2 cellular contexts compared by ENCODE assay signal in genomic region chr16:20674684-20675487, GRCh38.
TF ChIP-seq lines count a peak whose summit lies in the region.

No MANE protein-coding gene starts in this region.

TF ChIP-seq in K562, 482 proteins besides CTCF, POLR2A, EP300 and RAD21 (continued from another document and continues in another):
- TF ChIP-seq, protein P1, sequence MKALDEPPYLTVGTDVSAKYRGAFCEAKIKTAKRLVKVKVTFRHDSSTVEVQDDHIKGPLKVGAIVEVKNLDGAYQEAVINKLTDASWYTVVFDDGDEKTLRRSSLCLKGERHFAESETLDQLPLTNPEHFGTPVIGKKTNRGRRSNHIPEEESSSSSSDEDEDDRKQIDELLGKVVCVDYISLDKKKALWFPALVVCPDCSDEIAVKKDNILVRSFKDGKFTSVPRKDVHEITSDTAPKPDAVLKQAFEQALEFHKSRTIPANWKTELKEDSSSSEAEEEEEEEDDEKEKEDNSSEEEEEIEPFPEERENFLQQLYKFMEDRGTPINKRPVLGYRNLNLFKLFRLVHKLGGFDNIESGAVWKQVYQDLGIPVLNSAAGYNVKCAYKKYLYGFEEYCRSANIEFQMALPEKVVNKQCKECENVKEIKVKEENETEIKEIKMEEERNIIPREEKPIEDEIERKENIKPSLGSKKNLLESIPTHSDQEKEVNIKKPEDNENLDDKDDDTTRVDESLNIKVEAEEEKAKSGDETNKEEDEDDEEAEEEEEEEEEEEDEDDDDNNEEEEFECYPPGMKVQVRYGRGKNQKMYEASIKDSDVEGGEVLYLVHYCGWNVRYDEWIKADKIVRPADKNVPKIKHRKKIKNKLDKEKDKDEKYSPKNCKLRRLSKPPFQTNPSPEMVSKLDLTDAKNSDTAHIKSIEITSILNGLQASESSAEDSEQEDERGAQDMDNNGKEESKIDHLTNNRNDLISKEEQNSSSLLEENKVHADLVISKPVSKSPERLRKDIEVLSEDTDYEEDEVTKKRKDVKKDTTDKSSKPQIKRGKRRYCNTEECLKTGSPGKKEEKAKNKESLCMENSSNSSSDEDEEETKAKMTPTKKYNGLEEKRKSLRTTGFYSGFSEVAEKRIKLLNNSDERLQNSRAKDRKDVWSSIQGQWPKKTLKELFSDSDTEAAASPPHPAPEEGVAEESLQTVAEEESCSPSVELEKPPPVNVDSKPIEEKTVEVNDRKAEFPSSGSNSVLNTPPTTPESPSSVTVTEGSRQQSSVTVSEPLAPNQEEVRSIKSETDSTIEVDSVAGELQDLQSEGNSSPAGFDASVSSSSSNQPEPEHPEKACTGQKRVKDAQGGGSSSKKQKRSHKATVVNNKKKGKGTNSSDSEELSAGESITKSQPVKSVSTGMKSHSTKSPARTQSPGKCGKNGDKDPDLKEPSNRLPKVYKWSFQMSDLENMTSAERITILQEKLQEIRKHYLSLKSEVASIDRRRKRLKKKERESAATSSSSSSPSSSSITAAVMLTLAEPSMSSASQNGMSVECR (CRISPR knock-in tag; IDR thresholded peaks at IDR 0.05), result no peak; the same call in 1 of the 2 replicates
- TF ChIP-seq PHF21A (IDR thresholded peaks at IDR 0.05; ENCODE audit: borderline replicate concordance, low read depth) (no peak), SLC30A9 (CRISPR knock-in tag; IDR thresholded peaks at IDR 0.05) (no peak), FOXA3 (CRISPR knock-in tag; conservative IDR thresholded peaks at IDR 0.05 in 1 of 2, IDR thresholded peaks at IDR 0.05 in 1 of 2) (no peak), TBL1XR1 (IDR thresholded peaks at IDR 0.05; ENCODE audit: low read length in 2 of 2) (0 out of 4 replicates have a peak, but pooled peaks of 1 of the 2 experiments have one; percentile 45), ZBTB9 (CRISPR knock-in tag; IDR thresholded peaks at IDR 0.05) (no peak; the same call in 1 of the 2 replicates), HLTF (IDR thresholded peaks at IDR 0.05) (no peak), BDP1 (IDR thresholded peaks at IDR 0.05; ENCODE audit: insufficient read depth, insufficient read length) (no peak), ZNF121 (CRISPR knock-in tag; conservative IDR thresholded peaks at IDR 0.05) (no peak), KLF13 (tag; IDR thresholded peaks at IDR 0.05; ENCODE audit: borderline replicate concordance, low read depth) (no peak), SMAD4 (CRISPR knock-in tag; conservative IDR thresholded peaks at IDR 0.05) (no peak), EWSR1 (IDR thresholded peaks at IDR 0.05; ENCODE audit: borderline replicate concordance, low read depth, partially characterized antibody) (no peak), NR3C1 (CRISPR knock-in tag; IDR thresholded peaks at IDR 0.05) (no peak), NR0B1 (IDR thresholded peaks at IDR 0.05; ENCODE audit: partially characterized antibody) (no peak), ZNF212 (CRISPR knock-in tag; IDR thresholded peaks at IDR 0.05) (no peak), ILK (tag; IDR thresholded peaks at IDR 0.05; ENCODE audit: borderline replicate concordance, low read depth) (no peak), BRD9 (IDR thresholded peaks at IDR 0.05; ENCODE audit: low read depth, partially characterized antibody) (peak; percentile 37), TEAD1 (CRISPR knock-in tag; IDR thresholded peaks at IDR 0.05) (0 out of 4 replicates have a peak, but pooled peaks of 1 of the 2 experiments have one; percentile 10), ZBTB7A (IDR thresholded peaks at IDR 0.05; ENCODE audit: borderline replicate concordance, control insufficient read depth, low read depth, low read length) (no peak), PHTF2 (CRISPR knock-in tag; IDR thresholded peaks at IDR 0.05) (no peak), SUPT5H (IDR thresholded peaks at IDR 0.05) (no peak), ARID3B (CRISPR knock-in tag; IDR thresholded peaks at IDR 0.05; ENCODE audit: borderline replicate concordance) (no peak), NR4A1 (CRISPR knock-in tag; IDR thresholded peaks at IDR 0.05) (no peak), NR4A1 (tag; IDR thresholded peaks at IDR 0.05) (no peak), ZNF79 (CRISPR knock-in tag; IDR thresholded peaks at IDR 0.05; ENCODE audit: low read depth) (no peak), HOXB6 (CRISPR knock-in tag; IDR thresholded peaks at IDR 0.05; ENCODE audit: borderline replicate concordance) (no peak), HCFC1 (IDR thresholded peaks at IDR 0.05; ENCODE audit: low read depth, low read length) (no peak)

TF ChIP-seq in HepG2, 621 proteins besides CTCF, POLR2A, EP300 and RAD21 (continued from another document and continues in another):
- TF ChIP-seq, protein P2, sequence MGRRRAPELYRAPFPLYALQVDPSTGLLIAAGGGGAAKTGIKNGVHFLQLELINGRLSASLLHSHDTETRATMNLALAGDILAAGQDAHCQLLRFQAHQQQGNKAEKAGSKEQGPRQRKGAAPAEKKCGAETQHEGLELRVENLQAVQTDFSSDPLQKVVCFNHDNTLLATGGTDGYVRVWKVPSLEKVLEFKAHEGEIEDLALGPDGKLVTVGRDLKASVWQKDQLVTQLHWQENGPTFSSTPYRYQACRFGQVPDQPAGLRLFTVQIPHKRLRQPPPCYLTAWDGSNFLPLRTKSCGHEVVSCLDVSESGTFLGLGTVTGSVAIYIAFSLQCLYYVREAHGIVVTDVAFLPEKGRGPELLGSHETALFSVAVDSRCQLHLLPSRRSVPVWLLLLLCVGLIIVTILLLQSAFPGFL (CRISPR knock-in tag; IDR thresholded peaks at IDR 0.05), result no peak
- TF ChIP-seq SATB2 (CRISPR knock-in tag; IDR thresholded peaks at IDR 0.05), result no peak
- no peak for TF ChIP-seq NR1H2 (CRISPR knock-in tag; IDR thresholded peaks at IDR 0.05; ENCODE audit: borderline replicate concordance, low read depth)
- TF ChIP-seq MYC (CRISPR knock-in tag; IDR thresholded peaks at IDR 0.05; ENCODE audit: borderline replicate concordance), result no peak; the same call in 1 of the 2 replicates
- no peak for TF ChIP-seq U2AF1 (optimal IDR thresholded peaks at IDR 0.05; ENCODE audit: low read depth, low read length)
- TF ChIP-seq ZNF441 (CRISPR knock-in tag; IDR thresholded peaks at IDR 0.05; ENCODE audit: borderline replicate concordance), result no peak
- no peak for TF ChIP-seq MATR3 (CRISPR knock-in tag; IDR thresholded peaks at IDR 0.05)
- no peak; the same call in 1 of the 2 replicates for TF ChIP-seq ZBTB20 (CRISPR knock-in tag; IDR thresholded peaks at IDR 0.05; ENCODE audit: borderline replicate concordance, low read depth)
- TF ChIP-seq HDAC6 (IDR thresholded peaks at IDR 0.05; ENCODE audit: low read depth, low read length), result no peak
- TF ChIP-seq ZNF615 (CRISPR knock-in tag; IDR thresholded peaks at IDR 0.05; ENCODE audit: borderline replicate concordance), result no peak
- TF ChIP-seq, protein P3, sequence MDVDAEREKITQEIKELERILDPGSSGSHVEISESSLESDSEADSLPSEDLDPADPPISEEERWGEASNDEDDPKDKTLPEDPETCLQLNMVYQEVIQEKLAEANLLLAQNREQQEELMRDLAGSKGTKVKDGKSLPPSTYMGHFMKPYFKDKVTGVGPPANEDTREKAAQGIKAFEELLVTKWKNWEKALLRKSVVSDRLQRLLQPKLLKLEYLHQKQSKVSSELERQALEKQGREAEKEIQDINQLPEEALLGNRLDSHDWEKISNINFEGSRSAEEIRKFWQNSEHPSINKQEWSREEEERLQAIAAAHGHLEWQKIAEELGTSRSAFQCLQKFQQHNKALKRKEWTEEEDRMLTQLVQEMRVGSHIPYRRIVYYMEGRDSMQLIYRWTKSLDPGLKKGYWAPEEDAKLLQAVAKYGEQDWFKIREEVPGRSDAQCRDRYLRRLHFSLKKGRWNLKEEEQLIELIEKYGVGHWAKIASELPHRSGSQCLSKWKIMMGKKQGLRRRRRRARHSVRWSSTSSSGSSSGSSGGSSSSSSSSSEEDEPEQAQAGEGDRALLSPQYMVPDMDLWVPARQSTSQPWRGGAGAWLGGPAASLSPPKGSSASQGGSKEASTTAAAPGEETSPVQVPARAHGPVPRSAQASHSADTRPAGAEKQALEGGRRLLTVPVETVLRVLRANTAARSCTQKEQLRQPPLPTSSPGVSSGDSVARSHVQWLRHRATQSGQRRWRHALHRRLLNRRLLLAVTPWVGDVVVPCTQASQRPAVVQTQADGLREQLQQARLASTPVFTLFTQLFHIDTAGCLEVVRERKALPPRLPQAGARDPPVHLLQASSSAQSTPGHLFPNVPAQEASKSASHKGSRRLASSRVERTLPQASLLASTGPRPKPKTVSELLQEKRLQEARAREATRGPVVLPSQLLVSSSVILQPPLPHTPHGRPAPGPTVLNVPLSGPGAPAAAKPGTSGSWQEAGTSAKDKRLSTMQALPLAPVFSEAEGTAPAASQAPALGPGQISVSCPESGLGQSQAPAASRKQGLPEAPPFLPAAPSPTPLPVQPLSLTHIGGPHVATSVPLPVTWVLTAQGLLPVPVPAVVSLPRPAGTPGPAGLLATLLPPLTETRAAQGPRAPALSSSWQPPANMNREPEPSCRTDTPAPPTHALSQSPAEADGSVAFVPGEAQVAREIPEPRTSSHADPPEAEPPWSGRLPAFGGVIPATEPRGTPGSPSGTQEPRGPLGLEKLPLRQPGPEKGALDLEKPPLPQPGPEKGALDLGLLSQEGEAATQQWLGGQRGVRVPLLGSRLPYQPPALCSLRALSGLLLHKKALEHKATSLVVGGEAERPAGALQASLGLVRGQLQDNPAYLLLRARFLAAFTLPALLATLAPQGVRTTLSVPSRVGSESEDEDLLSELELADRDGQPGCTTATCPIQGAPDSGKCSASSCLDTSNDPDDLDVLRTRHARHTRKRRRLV (CRISPR knock-in tag; IDR thresholded peaks at IDR 0.05), result no peak
- no peak for TF ChIP-seq GMEB2 (CRISPR knock-in tag; IDR thresholded peaks at IDR 0.05; ENCODE audit: low read depth)
- no peak; the same call in 1 of the 2 replicates for TF ChIP-seq ZNF530 (CRISPR knock-in tag; IDR thresholded peaks at IDR 0.05; ENCODE audit: low read depth)
- no peak for TF ChIP-seq MXD4 (CRISPR knock-in tag; IDR thresholded peaks at IDR 0.05)
- TF ChIP-seq ARNT (IDR thresholded peaks at IDR 0.05), result no peak
- TF ChIP-seq ZNF674 (CRISPR knock-in tag; IDR thresholded peaks at IDR 0.05; ENCODE audit: low read depth), result no peak
- no peak for TF ChIP-seq ELF4 (CRISPR knock-in tag; IDR thresholded peaks at IDR 0.05; ENCODE audit: borderline replicate concordance)
- peak; percentile 34; the same call in 1 of the 2 replicates for TF ChIP-seq TRIM24 (CRISPR knock-in tag; IDR thresholded peaks at IDR 0.05)
- TF ChIP-seq CAMTA2 (CRISPR knock-in tag; IDR thresholded peaks at IDR 0.05; ENCODE audit: borderline replicate concordance), result peak; percentile 30; the same call in 1 of the 2 replicates
- 0 out of 2 replicates have a peak, but pooled peaks have one; percentile 11 for TF ChIP-seq RCOR2 (CRISPR knock-in tag; IDR thresholded peaks at IDR 0.05)
- TF ChIP-seq NONO (IDR thresholded peaks at IDR 0.05), result no peak
- TF ChIP-seq NONO (CRISPR knock-in tag; conservative IDR thresholded peaks at IDR 0.05), result no peak
- TF ChIP-seq ZNF367 (CRISPR knock-in tag; IDR thresholded peaks at IDR 0.05; ENCODE audit: borderline replicate concordance), result no peak
- TF ChIP-seq FOXK2 (IDR thresholded peaks at IDR 0.05), result no peak
- TF ChIP-seq KAT8 (CRISPR knock-in tag; IDR thresholded peaks at IDR 0.05), result no peak
- TF ChIP-seq ZNF766 (CRISPR knock-in tag; IDR thresholded peaks at IDR 0.05; ENCODE audit: borderline replicate concordance), result no peak; the same call in 1 of the 2 replicates
- TF ChIP-seq GATA4 (IDR thresholded peaks at IDR 0.05; ENCODE audit: borderline replicate concordance, low read depth), result no peak
- 0 out of 2 replicates have a peak, but pooled peaks have one; percentile 67 for TF ChIP-seq ZNF713 (CRISPR knock-in tag; IDR thresholded peaks at IDR 0.05)
- no peak for TF ChIP-seq STAT5B (CRISPR knock-in tag; IDR thresholded peaks at IDR 0.05)
- TF ChIP-seq, protein P4, sequence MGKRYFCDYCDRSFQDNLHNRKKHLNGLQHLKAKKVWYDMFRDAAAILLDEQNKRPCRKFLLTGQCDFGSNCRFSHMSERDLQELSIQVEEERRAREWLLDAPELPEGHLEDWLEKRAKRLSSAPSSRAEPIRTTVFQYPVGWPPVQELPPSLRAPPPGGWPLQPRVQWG (CRISPR knock-in tag; IDR thresholded peaks at IDR 0.05; ENCODE audit: borderline replicate concordance, low read depth), result no peak
- TF ChIP-seq PHF5A (CRISPR knock-in tag; IDR thresholded peaks at IDR 0.05; ENCODE audit: low read depth, unreplicated experiment), result no peak
- TF ChIP-seq ZNF180 (CRISPR knock-in tag; IDR thresholded peaks at IDR 0.05; ENCODE audit: borderline replicate concordance, low read depth), result no peak
- TF ChIP-seq CC2D1A (CRISPR knock-in tag; IDR thresholded peaks at IDR 0.05), result peak; percentile 66; the same call in 1 of the 2 replicates
- no peak for TF ChIP-seq ZNF7 (CRISPR knock-in tag; IDR thresholded peaks at IDR 0.05)
- no peak for TF ChIP-seq POGZ (CRISPR knock-in tag; IDR thresholded peaks at IDR 0.05)
- no peak for TF ChIP-seq ATF1 (CRISPR knock-in tag; IDR thresholded peaks at IDR 0.05)
- TF ChIP-seq, protein P5, sequence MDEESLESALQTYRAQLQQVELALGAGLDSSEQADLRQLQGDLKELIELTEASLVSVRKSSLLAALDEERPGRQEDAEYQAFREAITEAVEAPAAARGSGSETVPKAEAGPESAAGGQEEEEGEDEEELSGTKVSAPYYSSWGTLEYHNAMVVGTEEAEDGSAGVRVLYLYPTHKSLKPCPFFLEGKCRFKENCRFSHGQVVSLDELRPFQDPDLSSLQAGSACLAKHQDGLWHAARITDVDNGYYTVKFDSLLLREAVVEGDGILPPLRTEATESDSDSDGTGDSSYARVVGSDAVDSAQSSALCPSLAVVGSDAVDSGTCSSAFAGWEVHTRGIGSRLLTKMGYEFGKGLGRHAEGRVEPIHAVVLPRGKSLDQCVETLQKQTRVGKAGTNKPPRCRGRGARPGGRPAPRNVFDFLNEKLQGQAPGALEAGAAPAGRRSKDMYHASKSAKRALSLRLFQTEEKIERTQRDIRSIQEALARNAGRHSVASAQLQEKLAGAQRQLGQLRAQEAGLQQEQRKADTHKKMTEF (CRISPR knock-in tag; IDR thresholded peaks at IDR 0.05), result no peak
- TF ChIP-seq ZSCAN25 (CRISPR knock-in tag; IDR thresholded peaks at IDR 0.05), result no peak
- TF ChIP-seq ATAD3A (CRISPR knock-in tag; IDR thresholded peaks at IDR 0.05), result 0 out of 2 replicates have a peak, but pooled peaks have one; percentile 77
- TF ChIP-seq HOXA7 (CRISPR knock-in tag; IDR thresholded peaks at IDR 0.05), result no peak
- TF ChIP-seq CBX1 (IDR thresholded peaks at IDR 0.05; ENCODE audit: low read depth), result no peak
- TF ChIP-seq DNMT3B (CRISPR knock-in tag; conservative IDR thresholded peaks at IDR 0.05), result no peak
- no peak for TF ChIP-seq ZSCAN30 (CRISPR knock-in tag; IDR thresholded peaks at IDR 0.05)
- TF ChIP-seq PRPF4 (IDR thresholded peaks at IDR 0.05; ENCODE audit: low read depth, low read length, poor library complexity, severe bottlenecking), result no peak
